Comparison of ENCODE assay signal across 1 cellular context in genomic region chr14:37594238-37594915, GRCh38.
TF ChIP-seq lines count a peak whose summit lies in the region.

No MANE protein-coding gene starts in this region.

TF ChIP-seq in HepG2, 621 proteins besides CTCF, POLR2A, EP300 and RAD21 (continued from another document and continues in another):
- TF ChIP-seq CSRNP1 (CRISPR knock-in tag; IDR thresholded peaks at IDR 0.05) (no peak; the same call in 1 of the 2 replicates), FOXA1 (IDR thresholded peaks at IDR 0.05) (no peak), FOXA1 (CRISPR knock-in tag; IDR thresholded peaks at IDR 0.05) (peak; percentile 25), ZBTB4 (CRISPR knock-in tag; IDR thresholded peaks at IDR 0.05; ENCODE audit: borderline replicate concordance) (no peak), ZNF567 (CRISPR knock-in tag; IDR thresholded peaks at IDR 0.05; ENCODE audit: borderline replicate concordance) (0 out of 2 replicates have a peak, but pooled peaks have one; percentile 31), PBX3 (CRISPR knock-in tag; IDR thresholded peaks at IDR 0.05; ENCODE audit: borderline replicate concordance) (peak; percentile 51), ZNF609 (CRISPR knock-in tag; IDR thresholded peaks at IDR 0.05; ENCODE audit: borderline replicate concordance) (no peak), ZNF207 (IDR thresholded peaks at IDR 0.05; ENCODE audit: borderline replicate concordance) (no peak), PHF8 (CRISPR knock-in tag; IDR thresholded peaks at IDR 0.05) (peak; percentile 82), ZBTB37 (CRISPR knock-in tag; IDR thresholded peaks at IDR 0.05) (0 out of 2 replicates have a peak, but pooled peaks have one; percentile 42), SATB2 (CRISPR knock-in tag; IDR thresholded peaks at IDR 0.05) (no peak), ZNF574 (CRISPR knock-in tag; IDR thresholded peaks at IDR 0.05) (peak; percentile 47; the same call in 1 of the 2 replicates), CEBPG (CRISPR knock-in tag; IDR thresholded peaks at IDR 0.05) (peak; percentile 47), FUBP1 (CRISPR knock-in tag; IDR thresholded peaks at IDR 0.05; ENCODE audit: borderline replicate concordance) (no peak), ZNF691 (CRISPR knock-in tag; IDR thresholded peaks at IDR 0.05; ENCODE audit: borderline replicate concordance, low read depth) (peak; percentile 36; the same call in 1 of the 2 replicates), CHCHD3 (CRISPR knock-in tag; IDR thresholded peaks at IDR 0.05) (no peak), SNAPC2 (CRISPR knock-in tag; IDR thresholded peaks at IDR 0.05) (peak; percentile 87; the same call in 1 of the 2 replicates), KMT2A (CRISPR knock-in tag; IDR thresholded peaks at IDR 0.05) (peak; percentile 94), ZNF891 (CRISPR knock-in tag; IDR thresholded peaks at IDR 0.05) (peak; percentile 91), ZNF414 (CRISPR knock-in tag; IDR thresholded peaks at IDR 0.05) (no peak), ATRX (CRISPR knock-in tag; IDR thresholded peaks at IDR 0.05; ENCODE audit: borderline replicate concordance) (no peak), YY1 (IDR thresholded peaks at IDR 0.05; ENCODE audit: insufficient read depth, insufficient replicate concordance, low read depth, low read length) (peak; percentile 11), ZNF251 (CRISPR knock-in tag; IDR thresholded peaks at IDR 0.05) (no peak), PHB2 (IDR thresholded peaks at IDR 0.05; ENCODE audit: partially characterized antibody) (no peak), BRCA1 (CRISPR knock-in tag; IDR thresholded peaks at IDR 0.05) (no peak; the same call in 1 of the 2 replicates), USF2 (IDR thresholded peaks at IDR 0.05; ENCODE audit: low read depth, low read length) (no peak), USF2 (CRISPR knock-in tag; IDR thresholded peaks at IDR 0.05; ENCODE audit: borderline replicate concordance) (no peak), NFKB2 (CRISPR knock-in tag; IDR thresholded peaks at IDR 0.05; ENCODE audit: borderline replicate concordance) (no peak), NR1H2 (CRISPR knock-in tag; IDR thresholded peaks at IDR 0.05; ENCODE audit: borderline replicate concordance, low read depth) (no peak; the same call in 1 of the 2 replicates), ZC3H4 (CRISPR knock-in tag; IDR thresholded peaks at IDR 0.05; ENCODE audit: borderline replicate concordance) (no peak), ATF5 (CRISPR knock-in tag; IDR thresholded peaks at IDR 0.05; ENCODE audit: low read depth) (no peak), ZIK1 (CRISPR knock-in tag; IDR thresholded peaks at IDR 0.05; ENCODE audit: borderline replicate concordance, low read depth) (no peak), EED (CRISPR knock-in tag; IDR thresholded peaks at IDR 0.05) (no peak), ZNF143 (CRISPR knock-in tag; IDR thresholded peaks at IDR 0.05) (no peak; the same call in 1 of the 2 replicates), TARDBP (CRISPR knock-in tag; IDR thresholded peaks at IDR 0.05) (peak; percentile 85), POLR2G (IDR thresholded peaks at IDR 0.05; ENCODE audit: low read depth, low read length) (no peak)
